13 cellular contexts compared by ENCODE assay signal in the genomic region with DNA sequence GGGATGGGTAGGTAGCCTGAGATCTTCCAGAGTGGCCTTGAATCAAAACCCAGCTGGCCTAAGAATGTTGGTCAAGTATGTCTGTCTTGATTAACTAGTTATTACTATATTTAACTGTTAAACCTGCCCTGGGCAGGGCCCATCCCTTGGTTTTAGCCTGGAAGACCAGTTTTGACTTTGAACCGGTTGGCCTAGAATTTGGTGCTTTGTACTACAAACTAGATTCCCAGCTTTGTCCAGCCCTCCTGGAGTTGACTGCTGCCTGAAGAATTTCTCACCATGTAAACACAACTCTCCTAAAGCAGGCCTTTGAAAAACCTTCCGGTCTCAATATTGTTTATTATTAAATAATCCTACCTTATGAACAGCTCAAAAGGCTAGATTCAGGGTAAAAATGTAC. TPM values are rescaled to one million over a fixed set of nuclear protein-coding genes. Genes with fewer than 3 reads are reported as not detected.
A peak's percentile ranks its signal among the peaks of the same experiment; 100 is the strongest.
DNase-seq lines count a peak whose midpoint lies in the region; ATAC-seq and TF ChIP-seq lines count a peak whose summit lies in the region.
"Had no signal": no experiment of that assay in that cellular context is flagged by ENCODE, and none has a peak within 500 bp of the region (broad histone marks: within the 10 kb centered on the region; RNA-seq: fewer than 3 reads in every experiment).

No MANE protein-coding gene starts in this region.

- peak; percentile 87 for DNase-seq in PC-3
- no peak for DNase-seq in hepatocyte (ENCODE audit: low spot score)
- DNase-seq in smooth muscle cell (lab: John Stamatoyannopoulos, UW; ENCODE audit: unreplicated experiment) = no peak
- DNase-seq in activated CD4-positive, alpha-beta T cell treated with anti-CD3 and anti-CD28 coated beads for 1 hour = no peak
- no peak for DNase-seq in effector memory CD4-positive, alpha-beta T cell
- DNase-seq in GF-D8 (lab: John Stamatoyannopoulos, UW) = no peak
- DNase-seq: activated CD4-positive, alpha-beta memory T cell treated with anti-CD3 and anti-CD28 coated beads, Interleukin-2, amount 10 ng/mL, durations not matched to agents 7 days and 5 days; DMS153; gastrocnemius medialis; mesendoderm; NCI-H1930; NCI-H526 treated with DMSO at 0.1 percent for 48 hours; stimulated activated naive B cell treated with anti-CD40 and anti-IgM and Interleukin-4, amounts not matched to agents 10 μg/mL and 1 μg/mL and 100 μg/mL, for 72 hours had no signal

- CTCF ChIA-PET in PC-3 (lab: Charles Lee) = interaction anchor here (0.6 to 2.0 kb wide), 11 partner anchors 21 to 350 kb away, joined by 3 to 24 read pairs (median 3); a partner anchor contains a TSS

- H3K9ac ChIP-seq in PC-3 (ENCODE audit: low read length) (peak overlapping the region; percentile 53), smooth muscle cell (ENCODE audit: low read depth) (no peak overlapping the region)

- TF ChIP-seq CTCF in PC-3 (conservative IDR thresholded peaks at IDR 0.05; ENCODE audit: low read depth, low read length) = no peak
- TF ChIP-seq CTCF in hepatocyte (IDR thresholded peaks at IDR 0.05; ENCODE audit: poor library complexity) = no peak
- TF ChIP-seq CTCF in smooth muscle cell (IDR thresholded peaks at IDR 0.05; ENCODE audit: borderline replicate concordance, insufficient read depth, poor library complexity, severe bottlenecking) = no peak

- intact Hi-C loops in PC-3 (cut with micrococcal nuclease) = loop anchor here (5.0 kb wide), 2 partner anchors 106 to 194 kb away; a partner anchor contains a TSS

- ATAC-seq in PC-3 = peak; percentile 6; the same call in 1 of the 2 replicates
- ATAC-seq: gastrocnemius medialis; stimulated activated naive B cell treated with anti-CD40 and anti-IgM and Interleukin-4, amounts not matched to agents 10 μg/mL and 1 μg/mL and 100 μg/mL, for 72 hours had no signal

- POLR2A ChIA-PET in PC-3 (lab: Charles Lee; ENCODE audit: unreplicated experiment) = no interaction called here

- peak overlapping the region; percentile 94 for H3K27ac ChIP-seq in PC-3 (ENCODE audit: low read length)
- H3K27ac ChIP-seq in hepatocyte = peak overlapping the region; percentile 83
- H3K27ac ChIP-seq in smooth muscle cell (ENCODE audit: low read depth) = peak overlapping the region; percentile 48
- no peak overlapping the region for H3K27ac ChIP-seq in effector memory CD4-positive, alpha-beta T cell (ENCODE audit: insufficient read depth, low read length, poor library complexity, severe bottlenecking)

- H3K27me3 ChIP-seq in PC-3 (ENCODE audit: low read length) (no peaks in the 10 kb centered on the region), hepatocyte (no peaks in the 10 kb centered on the region), smooth muscle cell (ENCODE audit: low read depth) (no peaks in the 10 kb centered on the region)
- H3K27me3 ChIP-seq in effector memory CD4-positive, alpha-beta T cell (replicated peaks; ENCODE audit: control insufficient read depth, insufficient read depth, low read length, poor library complexity, severe bottlenecking) = no peaks in the 10 kb centered on the region
- H3K27me3 ChIP-seq: gastrocnemius medialis had no signal

- no peaks in the 10 kb centered on the region for H4K20me1 ChIP-seq in PC-3 (ENCODE audit: low read length)
- no peaks in the 10 kb centered on the region for H4K20me1 ChIP-seq in hepatocyte (ENCODE audit: insufficient read depth, poor library complexity, severe bottlenecking)
- H4K20me1 ChIP-seq in smooth muscle cell (ENCODE audit: low read depth) = peaks cover 77% of the 10 kb centered on the region

- H3K9me3 ChIP-seq in PC-3 (ENCODE audit: low read length) = no peaks in the 10 kb centered on the region
- H3K9me3 ChIP-seq in hepatocyte (ENCODE audit: low read depth) = no peaks in the 10 kb centered on the region
- H3K9me3 ChIP-seq in smooth muscle cell (replicated peaks; ENCODE audit: low read depth) = no peaks in the 10 kb centered on the region
- H3K9me3 ChIP-seq in effector memory CD4-positive, alpha-beta T cell (ENCODE audit: control insufficient read depth, low read length) = no peaks in the 10 kb centered on the region
- H3K9me3 ChIP-seq: gastrocnemius medialis had no signal

- H2AFZ ChIP-seq in PC-3 (ENCODE audit: low read length) (no peak overlapping the region), hepatocyte (no peak overlapping the region), smooth muscle cell (ENCODE audit: low read depth) (no peak overlapping the region)

- H3F3A ChIP-seq in PC-3 (ENCODE audit: low read length, unreplicated experiment) (peaks cover 12% of the 10 kb centered on the region), smooth muscle cell (ENCODE audit: low read depth) (no peaks in the 10 kb centered on the region)

- peaks cover 47% of the 10 kb centered on the region for H3K4me1 ChIP-seq in PC-3 (ENCODE audit: insufficient read depth, low read length)
- peaks cover 16% of the 10 kb centered on the region for H3K4me1 ChIP-seq in hepatocyte (ENCODE audit: insufficient read depth)
- peaks cover 12% of the 10 kb centered on the region for H3K4me1 ChIP-seq in smooth muscle cell (ENCODE audit: low read depth)
- H3K4me1 ChIP-seq in effector memory CD4-positive, alpha-beta T cell (ENCODE audit: control insufficient read depth, insufficient read depth, low read length, poor library complexity, severe bottlenecking) = peaks cover 11% of the 10 kb centered on the region

- H3K36me3 ChIP-seq in PC-3 (ENCODE audit: low read depth, low read length) (no peaks in the 10 kb centered on the region), hepatocyte (replicated peaks; ENCODE audit: insufficient read depth, low read depth) (no peaks in the 10 kb centered on the region), smooth muscle cell (ENCODE audit: low read depth) (no peaks in the 10 kb centered on the region)
- no peaks in the 10 kb centered on the region for H3K36me3 ChIP-seq in effector memory CD4-positive, alpha-beta T cell (ENCODE audit: control insufficient read depth, insufficient read depth, low read length)
- H3K36me3 ChIP-seq: gastrocnemius medialis had no signal

- H3K79me2 ChIP-seq in PC-3 (ENCODE audit: low read length) (peaks cover 53% of the 10 kb centered on the region), hepatocyte (peaks cover 44% of the 10 kb centered on the region), smooth muscle cell (ENCODE audit: low read depth) (peaks cover 18% of the 10 kb centered on the region)

- H3K4me3 ChIP-seq in PC-3 (ENCODE audit: low read length) (no peak overlapping the region), hepatocyte (no peak overlapping the region), smooth muscle cell (no peak overlapping the region)
- H3K4me3 ChIP-seq in effector memory CD4-positive, alpha-beta T cell (ENCODE audit: insufficient read depth, low read depth, low read length, poor library complexity, severe bottlenecking) = no peak overlapping the region
- H3K4me3 ChIP-seq: gastrocnemius medialis had no signal

- WGBS in hepatocyte (ENCODE audit: low lambda C conversion rate, missing lambda C conversion rate) = 70% methylated on average over 2 of the region's 2 CpGs
- 74% methylated on average over 2 of the region's 2 CpGs for whole genome bisulfite sequencing in smooth muscle cell (ENCODE audit: low lambda C conversion rate)

- H3K9me2 ChIP-seq in PC-3 (replicated peaks; ENCODE audit: low read length) (no peaks in the 10 kb centered on the region), hepatocyte (replicated peaks; ENCODE audit: insufficient read depth) (no peaks in the 10 kb centered on the region)

- peak overlapping the region; percentile 72 for H3K4me2 ChIP-seq in PC-3 (ENCODE audit: low read length)
- H3K4me2 ChIP-seq in hepatocyte = no peak overlapping the region
- no peak overlapping the region for H3K4me2 ChIP-seq in smooth muscle cell

- BruUV-seq in PC-3 (replicated peaks; lab: Mats Ljungman, UMichigan) = no TSS peak

RNA-seq across cellular contexts. Expression of a gene that starts 16.0 kb away (rescaled TPM):
- total RNA-seq in PC-3 (2014; rRNA removed) (0.63 and 1.5 TPM in 2 replicates), hepatocyte (0.43 and 2.6 TPM in 2 replicates), smooth muscle cell (0.09 and 0.63 TPM in 2 replicates)
- polyA plus RNA-seq in hepatocyte (0.77 and 0.97 TPM in 2 replicates), smooth muscle cell (0.35 and 0.74 TPM in 2 replicates)

RNA-seq across cellular contexts. Expression of a gene that starts 21.1 kb away (rescaled TPM):
- 32.3 and 39.6 TPM in 2 replicates for total RNA-seq in PC-3 (2014; rRNA removed)
- total RNA-seq in hepatocyte = 25.6 and 26.4 TPM in 2 replicates
- 23.8 and 25.4 TPM in 2 replicates for polyA plus RNA-seq in hepatocyte
- 16.5 and 18.1 TPM in 2 replicates for total RNA-seq in smooth muscle cell
- 30.1 and 31.9 TPM in 2 replicates for polyA plus RNA-seq in smooth muscle cell

RNA-seq across cellular contexts. Expression of a gene that starts 21.5 kb away (rescaled TPM):
- total RNA-seq in PC-3 (2014; rRNA removed) (51.2 and 53.3 TPM in 2 replicates), hepatocyte (18.3 and 36.5 TPM in 2 replicates), smooth muscle cell (23.7 and 25.0 TPM in 2 replicates)
- polyA plus RNA-seq in hepatocyte (53.9 and 59.2 TPM in 2 replicates), smooth muscle cell (33.6 and 35.3 TPM in 2 replicates)

RNA-seq across cellular contexts. Expression of a gene that starts 21.9 kb away (rescaled TPM):
- total RNA-seq in PC-3 (2014; rRNA removed) (58.9 and 65.8 TPM in 2 replicates), hepatocyte (97.2 and 105 TPM in 2 replicates), smooth muscle cell (9.1 and 12.4 TPM in 2 replicates)
- polyA plus RNA-seq in hepatocyte (165 and 213 TPM in 2 replicates), smooth muscle cell (8.9 and 19.0 TPM in 2 replicates)

RNA-seq across cellular contexts. Expression of a gene that starts 30.8 kb away (rescaled TPM):
- total RNA-seq in PC-3 (2014; rRNA removed) (21.4 and 34.0 TPM in 2 replicates), hepatocyte (23.0 and 26.0 TPM in 2 replicates), smooth muscle cell (11.0 and 12.8 TPM in 2 replicates)
- polyA plus RNA-seq in hepatocyte (39.0 and 46.8 TPM in 2 replicates), smooth muscle cell (20.0 and 25.1 TPM in 2 replicates)
